ENCODE assay signal across 8 cellular contexts in genomic region chr7:87151701-87152111, GRCh38. TPM values are rescaled to one million over a fixed set of nuclear protein-coding genes. Genes with fewer than 3 reads are reported as not detected.
DNase-seq lines count a peak whose midpoint lies in the region; ATAC-seq, FAIRE-seq and TF ChIP-seq lines count a peak whose summit lies in the region.

No MANE protein-coding gene starts in this region.

- H3K27ac Mint-ChIP-seq in HFFc6: peak overlapping the region; percentile 98

- no peak for TF ChIP-seq EP300 in H1 (IDR thresholded peaks at IDR 0.05; ENCODE audit: borderline replicate concordance in 1 of 2, low read depth in 2 of 2, low read length in 2 of 2)

- CTCF ChIA-PET in H1 (lab: Charles Lee; ENCODE audit: partially characterized antibody): interaction anchor here (0.7 to 8.0 kb wide), 5 partner anchors 85 to 240 kb away, joined by 3 to 86 read pairs (median 6); partner anchors contain the start of gene ELAPOR2

- H3K9ac ChIP-seq in H1 (replicated peaks in 1 of 4; ENCODE audit: extremely low read depth in 1 of 4, low read depth in 3 of 4, low read length in 3 of 4): peak overlapping the region; percentile 95 to 100 (median 99)

- peak overlapping the region; percentile 99 for H3K27ac ChIP-seq in H1 (ENCODE audit: low read depth, low read length)

- peak overlapping the region; percentile 97; the same call in 1 of the 2 replicates for H4K8ac ChIP-seq in H1 (ENCODE audit: extremely low read depth, insufficient read depth, low read length)

- H3K9me3 Mint-ChIP-seq in HFFc6: no peaks in the 10 kb centered on the region

- H3K23me2 ChIP-seq in H1 (ENCODE audit: low read depth, low read length): peaks cover 2% of the 10 kb centered on the region; the same call in 1 of the 2 replicates

- H3K4me1 Mint-ChIP-seq in HFFc6 (ENCODE audit: low read depth): peaks cover 41% of the 10 kb centered on the region

- peak; percentile 5 for ATAC-seq in GM18519 (IDR thresholded peaks at IDR 0.05; ENCODE audit: low FRiP score, unreplicated experiment)
- peak; percentile 51 for ATAC-seq in omental fat pad (ENCODE audit: low FRiP score)

- peaks cover 26 to 43% of the 10 kb centered on the region in 2 experiments; a peak in 3 of 4 replicates for H3K79me2 ChIP-seq in H1 (ENCODE audit: control insufficient read depth in 1 of 2, insufficient read depth in 2 of 2, low read length in 2 of 2)

- peak overlapping the region; percentile 72 to 99 (median 82) for H3K4me3 ChIP-seq in H1 (ENCODE audit: extremely low read depth in 1 of 4, insufficient read depth in 2 of 4, low read depth in 3 of 4, low read length in 4 of 4)

- peaks cover 0 to 4% of the 10 kb centered on the region in 2 experiments for H4K20me1 ChIP-seq in H1 (replicated peaks in 1 of 2; ENCODE audit: control insufficient read depth in 1 of 2, insufficient read depth in 2 of 2, low read length in 2 of 2)

- no peak overlapping the region; the same call in 1 of the 2 replicates for H2AK5ac ChIP-seq in H1 (ENCODE audit: low read depth, low read length)

- H4K5ac ChIP-seq in H1 (ENCODE audit: insufficient read length, low read depth, low read length): peak overlapping the region; percentile 100

- H2AFZ ChIP-seq in H1 (ENCODE audit: low read length): peak overlapping the region; percentile 86

- no peak overlapping the region for H3K14ac ChIP-seq in H1 (ENCODE audit: insufficient read length)

- H3K36me3 Mint-ChIP-seq in HFFc6 (ENCODE audit: low read depth): peaks cover 20% of the 10 kb centered on the region

- no peak overlapping the region for H2BK15ac ChIP-seq in H1 (ENCODE audit: low read length)

- peak overlapping the region; percentile 58 for H4K91ac ChIP-seq in H1 (replicated peaks; ENCODE audit: insufficient read length, low read length)

- POLR2A ChIA-PET in H1 (lab: Charles Lee; ENCODE audit: partially characterized antibody): interaction anchor here (0.8 to 4.3 kb wide), 28 partner anchors 10 to 514 kb away, joined by 3 to 40 read pairs (median 4); partner anchors contain the start of genes ELAPOR2 and TMEM243

- H3K79me1 ChIP-seq in H1 (ENCODE audit: low read depth, low read length): no peaks in the 10 kb centered on the region

- peak overlapping the region; percentile 97 for H3K4me3 Mint-ChIP-seq in HFFc6

- TF ChIP-seq CTCF in HFFc6 (IDR thresholded peaks at IDR 0.05) (no peak), H1 (IDR thresholded peaks at IDR 0.05; ENCODE audit: control extremely low read depth in 1 of 3, insufficient read depth in 1 of 3, low read depth in 1 of 3, low read length in 3 of 3) (no peak), omental fat pad (IDR thresholded peaks at IDR 0.05) (no peak)

- peak overlapping the region; percentile 85 for H2BK5ac ChIP-seq in H1 (ENCODE audit: low read depth, low read length)

- peak overlapping the region; percentile 68 to 84 for H3K4me2 ChIP-seq in H1 (ENCODE audit: insufficient read depth in 1 of 2, low read depth in 2 of 2, low read length in 2 of 2)

- H2BK120ac ChIP-seq in H1 (replicated peaks; ENCODE audit: low read depth, low read length): no peak overlapping the region

- H3K23ac ChIP-seq in H1 (ENCODE audit: insufficient read length): no peak overlapping the region

- H3K9me3 ChIP-seq in H1 (ENCODE audit: insufficient read depth in 2 of 2, low read depth in 1 of 2, low read length in 1 of 2): no peaks in the 10 kb centered on the region

- peaks cover 0 to 15% (median 0%) of the 10 kb centered on the region in 4 experiments; a peak in 1 of 8 replicates for H3K36me3 ChIP-seq in H1 (ENCODE audit: control insufficient read depth in 2 of 4, insufficient read depth in 4 of 4, low read length in 3 of 4)

- WGBS in H1 (ENCODE audit: extremely low coverage in 1 of 2, insufficient coverage in 1 of 2, insufficient read length in 1 of 2, insufficient replicate concordance in 2 of 2, low coverage in 1 of 2, low lambda C conversion rate in 2 of 2, missing lambda C conversion rate in 1 of 2), 2 experiments: 9% methylated on average over 13 of the region's 13 CpGs; no CpG with 5 or more reads in 1 of the 2 experiments

- DNase-seq in HFFc6 (no peak), NOMO-1 (lab: John Stamatoyannopoulos, UW; ENCODE audit: unreplicated experiment in 2 of 2) (peak; percentile 69 to 93), H1 (ENCODE audit: low read depth in 1 of 2, low spot score in 2 of 2) (no peak), omental fat pad (ENCODE audit: low spot score) (no peak), mucosa of gallbladder (ENCODE audit: low spot score) (no peak), germinal center (ENCODE audit: low spot score) (no peak), NCI-H1436 (lab: John Stamatoyannopoulos, UW) (no peak)

- no peak overlapping the region for H3K4ac ChIP-seq in H1 (replicated peaks; ENCODE audit: insufficient read length, low read depth, low read length)

- H2BK12ac ChIP-seq in H1 (ENCODE audit: low read depth, low read length): peak overlapping the region; percentile 54; the same call in 1 of the 2 replicates

- H3K27me3 ChIP-seq in H1 (replicated peaks in 1 of 4; ENCODE audit: control insufficient read depth in 3 of 4, extremely low read depth in 1 of 4, insufficient read depth in 3 of 4, low read length in 3 of 4): no peaks in the 10 kb centered on the region

- peak overlapping the region; percentile 95 for H3K18ac ChIP-seq in H1 (ENCODE audit: extremely low read depth, low read length)

- H3K27me3 Mint-ChIP-seq in HFFc6 (ENCODE audit: insufficient read depth): 0 out of 2 replicates have a peak, but pooled peaks cover 2% of the 10 kb centered on the region

- no peak for TF ChIP-seq POLR2A in H1 (IDR thresholded peaks at IDR 0.05; ENCODE audit: control extremely low read depth in 1 of 2, low read depth in 2 of 2, low read length in 2 of 2)

- TF ChIP-seq RAD21 in H1 (IDR thresholded peaks at IDR 0.05 in 1 of 2, conservative IDR thresholded peaks at IDR 0.05 in 1 of 2; ENCODE audit: low read depth in 2 of 2, low read length in 2 of 2): no peak

- H3K4me1 ChIP-seq in H1 (replicated peaks in 1 of 4; ENCODE audit: control insufficient read depth in 3 of 4, insufficient read depth in 4 of 4, low read length in 3 of 4): peaks cover 0 to 3% (median 0%) of the 10 kb centered on the region in 4 experiments; a peak in 2 of 7 replicates

- peak; percentile 52 for FAIRE-seq in H1 (lab: Jason Lieb, UNC)

- peak overlapping the region; percentile 83 for H3K56ac ChIP-seq in H1 (replicated peaks; ENCODE audit: insufficient read length, low read depth, low read length)

- no peak overlapping the region for H2BK20ac ChIP-seq in H1 (ENCODE audit: low read length)

TF ChIP-seq in H1, 55 proteins besides CTCF, POLR2A, EP300 and RAD21:
- TF ChIP-seq CHD2 (IDR thresholded peaks at IDR 0.05; ENCODE audit: low read length) (no peak), CHD1 (IDR thresholded peaks at IDR 0.05; ENCODE audit: low read depth, low read length) (0 out of 2 replicates have a peak, but pooled peaks have one; percentile 48), SP1 (IDR thresholded peaks at IDR 0.05; ENCODE audit: low read depth, low read length) (0 out of 2 replicates have a peak, but pooled peaks have one; percentile 4), SRF (IDR thresholded peaks at IDR 0.05; ENCODE audit: low read depth, low read length) (no peak)
- TF ChIP-seq, protein P1, sequence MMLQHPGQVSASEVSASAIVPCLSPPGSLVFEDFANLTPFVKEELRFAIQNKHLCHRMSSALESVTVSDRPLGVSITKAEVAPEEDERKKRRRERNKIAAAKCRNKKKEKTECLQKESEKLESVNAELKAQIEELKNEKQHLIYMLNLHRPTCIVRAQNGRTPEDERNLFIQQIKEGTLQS (IDR thresholded peaks at IDR 0.05; ENCODE audit: insufficient read depth, low read depth, low read length): no peak
TF ChIP-seq in H1: peak in this region for 2.

RNA-seq across cellular contexts. Expression of gene DMTF1, which starts 0.5 kb away (rescaled TPM):
- 10 to 100 TPM; 26.2 to 33.0 (median 30.7) TPM for total RNA-seq in HFFc6 (2021; fragmentation: NEBNext Ultra II Directional; extraction: Animal tissue kit (Norgen Biotek cat#: 25700))
- total RNA-seq in H1 (2021; fragmentation: NEBNext Ultra II Directional; extraction: Animal tissue kit (Norgen Biotek cat#: 25700)): 76.9 and 86.0 TPM in 2 replicates
- 70.7 and 115 TPM in 2 replicates for polyA plus RNA-seq in H1 (2011; rRNA removed)
- polyA plus RNA-seq in H1 (2011; cell fraction: cytosol; rRNA removed): 99.6 TPM
- polyA plus RNA-seq in H1 (2011; cell fraction: nucleus; rRNA removed): 185 TPM
- polyA plus RNA-seq in H1 (2012, experiment 1 of 2): 65.1 to 94.7 TPM (median 73.4 TPM) in 4 replicates
- 2.3 TPM for polyA plus RNA-seq in H1 (2012, experiment 2 of 2)
- 91.8 TPM for polyA plus RNA-seq in H1 (2013, experiment 1 of 2)
- 76.8 TPM for polyA plus RNA-seq in H1 (2013, experiment 2 of 2)
- polyA minus RNA-seq in H1 (2011; rRNA and poly(A)+ RNA removed): 181 and 185 TPM in 2 replicates
- 67.2 TPM for polyA minus RNA-seq in H1 (2011; cell fraction: cytosol; rRNA and poly(A)+ RNA removed)
- polyA minus RNA-seq in H1 (2011; cell fraction: nucleus; rRNA and poly(A)+ RNA removed): 523 TPM
- 100 to 1,000 TPM in 1 of 4 donors, 10 to 100 TPM in 3; 64.4 to 121 (median 78.4) TPM for total RNA-seq in omental fat pad
- 65.6 TPM for total RNA-seq in mucosa of gallbladder

Comparison
In these comparisons a context has a peak if more than half of its experiments do, and no peak if none do; other contexts are left out.
1. DNase-seq: peak in NOMO-1 (2 of 2); none in HFFc6 (single experiment), H1 (0 of 2), omental fat pad (single experiment), mucosa of gallbladder (single experiment), germinal center (single experiment) and NCI-H1436 (single experiment).